ENCODE assay signal across 9 cellular contexts in the genomic region with DNA sequence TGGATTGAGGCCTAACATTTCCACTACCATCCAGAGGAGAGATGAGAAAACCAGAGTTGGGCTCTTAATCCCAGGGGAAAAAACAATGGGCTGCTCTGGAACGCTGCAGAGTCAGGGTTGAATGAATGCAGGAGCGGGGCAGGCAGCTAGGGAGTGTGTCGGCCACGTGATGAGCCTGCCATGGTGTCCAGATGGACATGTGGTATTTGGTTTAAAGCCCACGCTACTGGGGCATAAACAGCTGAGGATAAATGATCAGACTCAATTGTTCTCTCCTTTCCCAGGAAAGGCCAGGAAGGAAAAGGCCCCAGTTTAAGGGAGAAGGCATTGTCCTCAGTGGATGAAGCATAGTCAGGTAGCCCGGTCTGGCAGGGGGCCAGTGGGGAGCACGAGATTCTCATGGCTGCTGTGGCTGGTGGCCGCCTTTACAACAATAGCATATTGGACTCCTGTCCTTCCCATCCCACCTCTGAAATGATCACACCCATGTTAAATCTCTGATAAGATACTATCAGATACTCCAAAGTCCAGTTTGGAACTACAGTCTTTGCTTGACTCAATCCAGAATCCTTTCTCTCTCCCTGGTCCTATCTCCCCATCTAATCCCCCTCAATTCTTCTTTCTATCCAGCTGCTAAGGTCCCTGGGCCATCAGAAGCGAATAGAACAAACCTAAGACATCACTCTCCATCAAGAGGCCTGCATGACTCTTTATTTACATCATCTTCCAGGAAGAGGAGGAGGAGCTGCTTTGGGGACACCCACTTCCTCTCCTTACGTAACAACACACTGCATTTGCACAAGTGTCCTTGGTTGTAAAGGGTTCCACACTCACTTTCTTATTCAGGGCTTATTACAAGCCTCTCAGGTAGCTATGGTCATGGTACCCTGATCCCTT. TPM values are rescaled to one million over a fixed set of nuclear protein-coding genes. Genes with fewer than 3 reads are reported as not detected.
A peak's percentile ranks its signal among the peaks of the same experiment; 100 is the strongest.
DNase-seq lines count a peak whose midpoint lies in the region; ATAC-seq, FAIRE-seq and TF ChIP-seq lines count a peak whose summit lies in the region.
"Had no signal": no experiment of that assay in that cellular context is flagged by ENCODE, and none has a peak within 500 bp of the region (broad histone marks: within the 10 kb centered on the region; RNA-seq: fewer than 3 reads in every experiment).

No MANE protein-coding gene starts in this region.

- DNase-seq in AG08396 (ENCODE audit: low spot score) (peak; percentile 15), HL-60 (ENCODE audit: low read depth in 1 of 2, low spot score in 1 of 2) (peak; percentile 62 to 84), HepG2 (ENCODE audit: low spot score) (peak; percentile 35), putamen (ENCODE audit: low spot score) (no peak)
- no peak for DNase-seq in stimulated activated CD4-positive, alpha-beta T cell treated with anti-CD3 and anti-CD28 coated beads, Interleukin-12 subunit alpha, Interleukin-12 subunit beta, amount 100 ng/mL, for 4 hours
- DNase-seq in activated effector memory CD4-positive, alpha-beta T cell treated with Interleukin-2 at 50 U/mL for 16 hours, result no peak

- BruUV-seq in HepG2 (replicated peaks; lab: Mats Ljungman, UMichigan), result no TSS peak

- no peak for TF ChIP-seq POLR2A in HepG2 (IDR thresholded peaks at IDR 0.05; ENCODE audit: insufficient read depth in 1 of 2, low read depth in 2 of 2, low read length in 2 of 2)

- no peaks in the 10 kb centered on the region for H3K27me3 ChIP-seq in HL-60 (ENCODE audit: insufficient read depth, poor library complexity, severe bottlenecking)
- 0 out of 5 replicates have a peak, but pooled peaks cover 0 to 3% of the 10 kb centered on the region in 2 experiments for H3K27me3 ChIP-seq in HepG2 (ENCODE audit: control insufficient read depth in 1 of 2, insufficient read depth in 2 of 2, low read length in 2 of 2)

- POLR2A ChIA-PET in HepG2 (lab: Yijun Ruan, JAX), result interaction anchor here (1.5 to 1.7 kb wide), 2 partner anchors 206 to 222 kb away, joined by 3 to 6 read pairs; partner anchors contain the start of genes RNFT1 and USP32

- TF ChIP-seq RAD21 in HepG2 (CRISPR knock-in tag; IDR thresholded peaks at IDR 0.05), result no peak

- intact Hi-C loops in HepG2 (cut with micrococcal nuclease; ENCODE audit: unreplicated experiment), result no loop called here

- no peaks in the 10 kb centered on the region for H3K79me2 ChIP-seq in HepG2 (ENCODE audit: insufficient read depth, low read length)

- FAIRE-seq in HepG2 (lab: Jason Lieb, UNC), result peak; percentile 58

- 44% methylated on average over 10 of the region's 10 CpGs for WGBS in HepG2 (ENCODE audit: low lambda C conversion rate)

- peak overlapping the region; percentile 36 for H3K27ac Mint-ChIP-seq in activated T-helper 17 cell treated with anti-CD3 and anti-CD28 coated beads, Interleukin-2, amount 50 U/mL, for 72 hours

- ATAC-seq in activated T-helper 17 cell treated with anti-CD3 and anti-CD28 coated beads, Interleukin-2, amount 50 U/mL, for 72 hours (replicated peaks), result peak; percentile 59
- ATAC-seq in HepG2 (no peak), GM19397 (IDR thresholded peaks at IDR 0.05; ENCODE audit: unreplicated experiment) (no peak)

- H3K9me3 ChIP-seq in HepG2 (ENCODE audit: low read length), result no peaks in the 10 kb centered on the region

- H3K27me3 Mint-ChIP-seq in activated T-helper 17 cell treated with anti-CD3 and anti-CD28 coated beads, Interleukin-2, amount 50 U/mL, for 72 hours, result no peaks in the 10 kb centered on the region

- no peak overlapping the region for H3K9ac ChIP-seq in HepG2 (ENCODE audit: insufficient read depth, low read depth, low read length)

- peak overlapping the region; percentile 66 for H3K4me2 ChIP-seq in HepG2 (ENCODE audit: low read depth, low read length)

- CTCF ChIA-PET in HepG2 (lab: Yijun Ruan, JAX; ENCODE audit: low intra/inter-chr PET ratio, low total read pairs), result no interaction called here

- H3K9me3 Mint-ChIP-seq in activated T-helper 17 cell treated with anti-CD3 and anti-CD28 coated beads, Interleukin-2, amount 50 U/mL, for 72 hours, result no peaks in the 10 kb centered on the region

- H4K20me1 ChIP-seq in HepG2 (ENCODE audit: insufficient read depth, low read length), result no peaks in the 10 kb centered on the region

- peak overlapping the region; percentile 2 for H3K4me3 Mint-ChIP-seq in activated T-helper 17 cell treated with anti-CD3 and anti-CD28 coated beads, Interleukin-2, amount 50 U/mL, for 72 hours

- H3K4me1 ChIP-seq in HepG2 (ENCODE audit: insufficient read depth, low read length), result peaks cover 58% of the 10 kb centered on the region

- peaks cover 19% of the 10 kb centered on the region for H3K4me1 Mint-ChIP-seq in activated T-helper 17 cell treated with anti-CD3 and anti-CD28 coated beads, Interleukin-2, amount 50 U/mL, for 72 hours

- in situ Hi-C loops in HepG2 (cut with HindIII; ENCODE audit: extremely low pct_ligation_motif_present, low pct_unique_long_range_greater_than_20kb), result loop anchor here (10.0 kb wide), 1 partner anchor 265 kb away; no protein-coding TSS in a partner anchor

- H3K27ac ChIP-seq in HL-60 (replicated peaks) (no peak overlapping the region), HepG2 (ENCODE audit: extremely low read length, insufficient read depth, low read length) (no peak overlapping the region)

- no peaks in the 10 kb centered on the region for H3K36me3 ChIP-seq in HepG2 (replicated peaks in 1 of 2; ENCODE audit: control insufficient read depth in 1 of 2, insufficient read depth in 2 of 2, low read length in 2 of 2)

- H3K4me3 ChIP-seq in HL-60 (replicated peaks; ENCODE audit: insufficient read depth, low read length) (no peak overlapping the region), HepG2 (replicated peaks in 1 of 3; ENCODE audit: insufficient read depth in 1 of 3, low read depth in 2 of 3, low read length in 3 of 3) (no peak overlapping the region)

- no peak for TF ChIP-seq EP300 in HepG2 (IDR thresholded peaks at IDR 0.05; ENCODE audit: low read depth in 2 of 2, low read length in 2 of 2)
- TF ChIP-seq EP300 in HepG2 (CRISPR knock-in tag; IDR thresholded peaks at IDR 0.05; ENCODE audit: borderline replicate concordance), result no peak

- no peak overlapping the region for H2AFZ ChIP-seq in HepG2 (ENCODE audit: low read length)

- no peaks in the 10 kb centered on the region for H3K36me3 Mint-ChIP-seq in activated T-helper 17 cell treated with anti-CD3 and anti-CD28 coated beads, Interleukin-2, amount 50 U/mL, for 72 hours (ENCODE audit: low read depth)

- no peak for TF ChIP-seq CTCF in HL-60 (IDR thresholded peaks at IDR 0.05; ENCODE audit: insufficient read depth, low read length)
- TF ChIP-seq CTCF in HepG2 (CRISPR knock-in tag; IDR thresholded peaks at IDR 0.05), result no peak

TF ChIP-seq in HepG2, 621 proteins besides CTCF, POLR2A, EP300 and RAD21 (continues in another document):
- TF ChIP-seq ZNF503 (CRISPR knock-in tag; IDR thresholded peaks at IDR 0.05) (no peak), NFATC3 (CRISPR knock-in tag; IDR thresholded peaks at IDR 0.05) (no peak), CC2D1A (CRISPR knock-in tag; IDR thresholded peaks at IDR 0.05) (no peak)
- TF ChIP-seq, protein P1, sequence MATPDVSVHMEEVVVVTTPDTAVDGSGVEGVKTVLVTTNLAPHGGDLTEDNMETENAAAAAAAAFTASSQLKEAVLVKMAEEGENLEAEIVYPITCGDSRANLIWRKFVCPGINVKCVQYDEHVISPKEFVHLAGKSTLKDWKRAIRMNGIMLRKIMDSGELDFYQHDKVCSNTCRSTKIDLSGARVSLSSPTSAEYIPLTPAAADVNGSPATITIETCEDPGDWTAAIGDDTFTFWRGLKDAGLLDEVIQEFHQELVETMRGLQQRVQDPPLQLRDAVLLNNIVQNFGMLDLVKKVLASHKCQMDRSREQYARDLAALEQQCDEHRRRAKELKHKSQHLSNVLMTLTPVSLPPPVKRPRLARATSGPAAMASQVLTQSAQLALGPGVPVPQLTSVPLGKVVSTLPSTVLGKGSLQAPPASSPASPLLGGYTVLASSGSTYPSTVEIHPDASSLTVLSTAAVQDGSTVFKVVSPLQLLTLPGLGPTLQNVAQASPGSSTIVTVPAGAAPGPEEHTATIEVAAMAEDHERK (CRISPR knock-in tag; IDR thresholded peaks at IDR 0.05; ENCODE audit: low read depth), result no peak

RNA-seq across cellular contexts. Expression of gene CA4, which starts 20.4 kb away (rescaled TPM):
- not detected for total RNA-seq in activated T-helper 17 cell treated with anti-CD3 and anti-CD28 coated beads, Interleukin-2, amount 50 U/mL, for 72 hours
- total RNA-seq in HepG2 (2016; rRNA removed; fragmentation: Illumina TruSeq; extraction: Trizol), result not detected in 2 replicates
- not detected in 2 replicates for total RNA-seq in HepG2 (2016; cell fraction: cytosol; rRNA removed; fragmentation: Illumina TruSeq; extraction: Trizol; ENCODE audit: low read depth)
- not detected in 2 replicates for total RNA-seq in HepG2 (2016; cell fraction: insoluble cytoplasmic fraction; rRNA removed; fragmentation: Illumina TruSeq; extraction: Trizol)
- not detected in 2 replicates for total RNA-seq in HepG2 (2016; cell fraction: membrane; rRNA removed; fragmentation: Illumina TruSeq; extraction: Trizol)
- total RNA-seq in HepG2 (2016; cell fraction: nucleus; rRNA removed; fragmentation: Illumina TruSeq; extraction: Trizol), result not detected in 2 replicates
- polyA plus RNA-seq in HepG2 (2011; rRNA removed), result not detected in 2 replicates
- not detected in 2 replicates for polyA plus RNA-seq in HepG2 (2011; cell fraction: cytosol; rRNA removed)
- not detected in 2 replicates for polyA plus RNA-seq in HepG2 (2011; cell fraction: nucleus; rRNA removed)
- polyA plus RNA-seq in HepG2 (2012), result not detected in 2 replicates
- not detected in 2 replicates for polyA plus RNA-seq in HepG2 (2016; cell fraction: cytosol; fragmentation: Illumina TruSeq; extraction: Trizol; ENCODE audit: low read depth)
- not detected in 2 replicates for polyA plus RNA-seq in HepG2 (2016; cell fraction: insoluble cytoplasmic fraction; fragmentation: Illumina TruSeq; extraction: Trizol; ENCODE audit: low read depth)
- not detected in 2 replicates for polyA plus RNA-seq in HepG2 (2016; cell fraction: membrane; fragmentation: Illumina TruSeq; extraction: Trizol; ENCODE audit: low read depth)
- not detected in 2 replicates for polyA plus RNA-seq in HepG2 (2016; cell fraction: nucleus; fragmentation: Illumina TruSeq; extraction: Trizol; ENCODE audit: insufficient read depth, low read depth)
- polyA minus RNA-seq in HepG2 (2011; rRNA and poly(A)+ RNA removed; ENCODE audit: low replicate concordance), result not detected in 2 replicates
- polyA minus RNA-seq in HepG2 (2011; cell fraction: cytosol; rRNA and poly(A)+ RNA removed), result not detected in 2 replicates
- not detected in 2 replicates for polyA minus RNA-seq in HepG2 (2011; cell fraction: nucleus; rRNA and poly(A)+ RNA removed)
- total RNA-seq: kidney epithelial cell had no signal

Comparison
In these comparisons a context has a peak if more than half of its experiments do, and no peak if none do; other contexts are left out.
1. DNase-seq: peak in AG08396 (single experiment), HL-60 (2 of 2) and HepG2 (single experiment); none in putamen (single experiment), stimulated activated CD4-positive, alpha-beta T cell treated with anti-CD3 and anti-CD28 coated beads, Interleukin-12 subunit alpha, Interleukin-12 subunit beta, amount 100 ng/mL, for 4 hours (single experiment) and activated effector memory CD4-positive, alpha-beta T cell treated with Interleukin-2 at 50 U/mL for 16 hours (single experiment).